In the genomic region with DNA sequence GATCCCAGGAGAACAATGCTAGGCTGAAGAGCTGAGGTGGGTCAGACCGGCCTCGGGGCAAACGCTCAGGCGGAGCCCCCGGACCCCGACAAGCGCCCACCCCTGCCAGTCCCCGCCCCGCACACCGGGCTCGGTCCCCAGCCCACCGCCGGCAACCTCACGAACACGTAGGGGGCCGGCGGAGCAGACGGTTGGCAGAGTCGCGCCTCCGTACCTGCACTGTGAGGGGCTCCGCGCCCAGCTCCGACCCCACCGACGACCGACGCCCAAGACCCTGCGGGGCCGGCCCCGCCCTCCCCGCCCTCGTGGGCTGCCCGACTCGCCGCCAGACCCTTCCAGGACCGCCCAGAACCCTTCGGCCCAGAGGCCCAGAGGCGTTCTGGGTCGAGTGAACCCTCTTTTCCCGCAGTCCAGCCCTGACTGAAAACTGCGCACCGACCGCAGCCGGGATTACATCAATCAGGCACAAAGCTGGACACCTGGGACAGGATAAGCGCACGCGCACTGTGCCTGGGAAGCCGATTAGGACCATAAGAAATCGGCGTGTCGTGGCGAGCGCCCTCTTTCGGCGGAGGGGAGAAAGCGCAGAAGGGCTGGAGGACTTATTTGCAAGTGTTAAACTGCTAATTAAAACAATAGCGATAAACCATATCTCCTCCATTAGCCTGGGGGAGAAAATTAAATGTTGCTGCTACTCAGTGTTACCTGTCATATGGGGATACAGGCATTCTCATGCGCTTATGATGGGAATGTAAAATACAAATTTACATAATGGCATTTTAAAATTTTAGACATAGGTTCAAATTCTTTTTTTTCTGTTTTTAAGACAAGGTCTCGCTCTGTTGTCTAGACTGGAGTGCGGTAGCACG, we compare ENCODE assay signal across 1 cellular context.
TF ChIP-seq lines count a peak whose summit lies in the region.

No MANE protein-coding gene starts in this region.

TF ChIP-seq in K562, 482 proteins besides CTCF, POLR2A, EP300 and RAD21 (continued from another document and continues in another):
- TF ChIP-seq, protein P1, sequence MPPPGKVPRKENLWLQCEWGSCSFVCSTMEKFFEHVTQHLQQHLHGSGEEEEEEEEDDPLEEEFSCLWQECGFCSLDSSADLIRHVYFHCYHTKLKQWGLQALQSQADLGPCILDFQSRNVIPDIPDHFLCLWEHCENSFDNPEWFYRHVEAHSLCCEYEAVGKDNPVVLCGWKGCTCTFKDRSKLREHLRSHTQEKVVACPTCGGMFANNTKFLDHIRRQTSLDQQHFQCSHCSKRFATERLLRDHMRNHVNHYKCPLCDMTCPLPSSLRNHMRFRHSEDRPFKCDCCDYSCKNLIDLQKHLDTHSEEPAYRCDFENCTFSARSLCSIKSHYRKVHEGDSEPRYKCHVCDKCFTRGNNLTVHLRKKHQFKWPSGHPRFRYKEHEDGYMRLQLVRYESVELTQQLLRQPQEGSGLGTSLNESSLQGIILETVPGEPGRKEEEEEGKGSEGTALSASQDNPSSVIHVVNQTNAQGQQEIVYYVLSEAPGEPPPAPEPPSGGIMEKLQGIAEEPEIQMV (tag; conservative IDR thresholded peaks at IDR 0.05; ENCODE audit: low read depth), result no peak
- TF ChIP-seq, protein P2, sequence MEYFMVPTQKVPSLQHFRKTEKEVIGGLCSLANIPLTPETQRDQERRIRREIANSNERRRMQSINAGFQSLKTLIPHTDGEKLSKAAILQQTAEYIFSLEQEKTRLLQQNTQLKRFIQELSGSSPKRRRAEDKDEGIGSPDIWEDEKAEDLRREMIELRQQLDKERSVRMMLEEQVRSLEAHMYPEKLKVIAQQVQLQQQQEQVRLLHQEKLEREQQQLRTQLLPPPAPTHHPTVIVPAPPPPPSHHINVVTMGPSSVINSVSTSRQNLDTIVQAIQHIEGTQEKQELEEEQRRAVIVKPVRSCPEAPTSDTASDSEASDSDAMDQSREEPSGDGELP (CRISPR knock-in tag; IDR thresholded peaks at IDR 0.05; ENCODE audit: borderline replicate concordance), result peak; percentile 61; the same call in 1 of the 2 replicates
- TF ChIP-seq, protein P3, sequence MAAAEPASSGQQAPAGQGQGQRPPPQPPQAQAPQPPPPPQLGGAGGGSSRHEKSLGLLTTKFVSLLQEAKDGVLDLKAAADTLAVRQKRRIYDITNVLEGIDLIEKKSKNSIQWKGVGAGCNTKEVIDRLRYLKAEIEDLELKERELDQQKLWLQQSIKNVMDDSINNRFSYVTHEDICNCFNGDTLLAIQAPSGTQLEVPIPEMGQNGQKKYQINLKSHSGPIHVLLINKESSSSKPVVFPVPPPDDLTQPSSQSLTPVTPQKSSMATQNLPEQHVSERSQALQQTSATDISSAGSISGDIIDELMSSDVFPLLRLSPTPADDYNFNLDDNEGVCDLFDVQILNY (CRISPR knock-in tag; IDR thresholded peaks at IDR 0.05), result no peak
- TF ChIP-seq PHB (CRISPR knock-in tag; IDR thresholded peaks at IDR 0.05) (no peak), ZBTB2 (IDR thresholded peaks at IDR 0.05) (peak; percentile 85), CBFB (CRISPR knock-in tag; IDR thresholded peaks at IDR 0.05) (no peak), GTF3C2 (IDR thresholded peaks at IDR 0.05; ENCODE audit: borderline replicate concordance, extremely low read depth, insufficient read length) (no peak), POLR2AphosphoS2 (IDR thresholded peaks at IDR 0.05; ENCODE audit: low read length) (no peak), GABPA (tag; conservative IDR thresholded peaks at IDR 0.05; ENCODE audit: low read depth) (0 out of 2 replicates have a peak, but pooled peaks have one; percentile 18), ESRRA (IDR thresholded peaks at IDR 0.05; ENCODE audit: borderline replicate concordance, low read depth) (peak; percentile 31; the same call in 1 of the 2 replicates), ELF2 (CRISPR knock-in tag; IDR thresholded peaks at IDR 0.05) (peak; percentile 49; the same call in 1 of the 2 replicates), FOXK1 (CRISPR knock-in tag; IDR thresholded peaks at IDR 0.05; ENCODE audit: borderline replicate concordance) (no peak), NFATC3 (IDR thresholded peaks at IDR 0.05) (no peak), HLTF (IDR thresholded peaks at IDR 0.05) (no peak), HMGXB4 (CRISPR knock-in tag; IDR thresholded peaks at IDR 0.05) (0 out of 2 replicates have a peak, but pooled peaks have one; percentile 60), RBM22 (IDR thresholded peaks at IDR 0.05; ENCODE audit: low read depth, low read length, poor library complexity, severe bottlenecking) (no peak), ZNF165 (CRISPR knock-in tag; IDR thresholded peaks at IDR 0.05; ENCODE audit: borderline replicate concordance) (no peak), RNF219 (CRISPR knock-in tag; IDR thresholded peaks at IDR 0.05) (no peak), NEUROD1 (IDR thresholded peaks at IDR 0.05; ENCODE audit: borderline replicate concordance, low read depth, low read length, partially characterized antibody) (peak; percentile 61), MTA1 (IDR thresholded peaks at IDR 0.05; ENCODE audit: borderline replicate concordance) (peak; percentile 83), FOXM1 (IDR thresholded peaks at IDR 0.05; ENCODE audit: low read depth) (no peak), FOXM1 (CRISPR knock-in tag; IDR thresholded peaks at IDR 0.05; ENCODE audit: low read depth) (no peak), DIDO1 (tag; IDR thresholded peaks at IDR 0.05; ENCODE audit: low read depth) (peak; percentile 58; the same call in 1 of the 2 replicates), RFX7 (CRISPR knock-in tag; IDR thresholded peaks at IDR 0.05) (no peak), CXXC5 (CRISPR knock-in tag; IDR thresholded peaks at IDR 0.05) (0 out of 2 replicates have a peak, but pooled peaks have one; percentile 25), EP400 (IDR thresholded peaks at IDR 0.05) (peak; percentile 58), MEIS2 (IDR thresholded peaks at IDR 0.05; ENCODE audit: partially characterized antibody) (peak; percentile 71), DEAF1 (CRISPR knock-in tag; IDR thresholded peaks at IDR 0.05) (peak; percentile 51; the same call in 1 of the 2 replicates)
- TF ChIP-seq, protein P4, sequence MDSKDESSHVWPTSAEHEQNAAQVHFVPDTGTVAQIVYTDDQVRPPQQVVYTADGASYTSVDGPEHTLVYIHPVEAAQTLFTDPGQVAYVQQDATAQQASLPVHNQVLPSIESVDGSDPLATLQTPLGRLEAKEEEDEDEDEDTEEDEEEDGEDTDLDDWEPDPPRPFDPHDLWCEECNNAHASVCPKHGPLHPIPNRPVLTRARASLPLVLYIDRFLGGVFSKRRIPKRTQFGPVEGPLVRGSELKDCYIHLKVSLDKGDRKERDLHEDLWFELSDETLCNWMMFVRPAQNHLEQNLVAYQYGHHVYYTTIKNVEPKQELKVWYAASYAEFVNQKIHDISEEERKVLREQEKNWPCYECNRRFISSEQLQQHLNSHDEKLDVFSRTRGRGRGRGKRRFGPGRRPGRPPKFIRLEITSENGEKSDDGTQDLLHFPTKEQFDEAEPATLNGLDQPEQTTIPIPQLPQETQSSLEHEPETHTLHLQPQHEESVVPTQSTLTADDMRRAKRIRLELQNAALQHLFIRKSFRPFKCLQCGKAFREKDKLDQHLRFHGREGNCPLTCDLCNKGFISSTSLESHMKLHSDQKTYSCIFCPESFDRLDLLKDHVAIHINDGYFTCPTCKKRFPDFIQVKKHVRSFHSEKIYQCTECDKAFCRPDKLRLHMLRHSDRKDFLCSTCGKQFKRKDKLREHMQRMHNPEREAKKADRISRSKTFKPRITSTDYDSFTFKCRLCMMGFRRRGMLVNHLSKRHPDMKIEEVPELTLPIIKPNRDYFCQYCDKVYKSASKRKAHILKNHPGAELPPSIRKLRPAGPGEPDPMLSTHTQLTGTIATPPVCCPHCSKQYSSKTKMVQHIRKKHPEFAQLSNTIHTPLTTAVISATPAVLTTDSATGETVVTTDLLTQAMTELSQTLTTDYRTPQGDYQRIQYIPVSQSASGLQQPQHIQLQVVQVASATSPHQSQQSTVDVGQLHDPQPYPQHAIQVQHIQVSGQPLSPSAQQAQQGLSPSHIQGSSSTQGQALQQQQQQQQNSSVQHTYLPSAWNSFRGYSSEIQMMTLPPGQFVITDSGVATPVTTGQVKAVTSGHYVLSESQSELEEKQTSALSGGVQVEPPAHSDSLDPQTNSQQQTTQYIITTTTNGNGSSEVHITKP (IDR thresholded peaks at IDR 0.05; ENCODE audit: partially characterized antibody), result peak; percentile 16
- TF ChIP-seq, protein P5, sequence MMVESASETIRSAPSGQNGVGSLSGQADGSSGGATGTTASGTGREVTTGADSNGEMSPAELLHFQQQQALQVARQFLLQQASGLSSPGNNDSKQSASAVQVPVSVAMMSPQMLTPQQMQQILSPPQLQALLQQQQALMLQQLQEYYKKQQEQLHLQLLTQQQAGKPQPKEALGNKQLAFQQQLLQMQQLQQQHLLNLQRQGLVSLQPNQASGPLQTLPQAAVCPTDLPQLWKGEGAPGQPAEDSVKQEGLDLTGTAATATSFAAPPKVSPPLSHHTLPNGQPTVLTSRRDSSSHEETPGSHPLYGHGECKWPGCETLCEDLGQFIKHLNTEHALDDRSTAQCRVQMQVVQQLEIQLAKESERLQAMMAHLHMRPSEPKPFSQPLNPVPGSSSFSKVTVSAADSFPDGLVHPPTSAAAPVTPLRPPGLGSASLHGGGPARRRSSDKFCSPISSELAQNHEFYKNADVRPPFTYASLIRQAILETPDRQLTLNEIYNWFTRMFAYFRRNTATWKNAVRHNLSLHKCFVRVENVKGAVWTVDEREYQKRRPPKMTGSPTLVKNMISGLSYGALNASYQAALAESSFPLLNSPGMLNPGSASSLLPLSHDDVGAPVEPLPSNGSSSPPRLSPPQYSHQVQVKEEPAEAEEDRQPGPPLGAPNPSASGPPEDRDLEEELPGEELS (CRISPR knock-in tag; IDR thresholded peaks at IDR 0.05; ENCODE audit: borderline replicate concordance), result no peak
